31 cellular contexts compared by ENCODE assay signal in genomic region chr20:47762699-47763098, GRCh38. TPM values are rescaled to one million over a fixed set of nuclear protein-coding genes. Genes with fewer than 3 reads are reported as not detected.
DNase-seq lines count a peak whose midpoint lies in the region; ATAC-seq and TF ChIP-seq lines count a peak whose summit lies in the region.
"Had no signal": no experiment of that assay in that cellular context is flagged by ENCODE, and none has a peak within 500 bp of the region (broad histone marks: within the 10 kb centered on the region; RNA-seq: fewer than 3 reads in every experiment).

No MANE protein-coding gene starts in this region.

- H3K36me3 ChIP-seq in adrenal gland (replicated peaks in 1 of 2): no peaks in the 10 kb centered on the region
- H3K36me3 ChIP-seq in uterus: no peaks in the 10 kb centered on the region
- H3K36me3 ChIP-seq in esophagus squamous epithelium: peaks cover 0 to 76% (median 0%) of the 10 kb centered on the region in 3 donors
- no peaks in the 10 kb centered on the region for H3K36me3 ChIP-seq in upper lobe of left lung
- H3K36me3 ChIP-seq: prostate gland had no signal

- no peak for TF ChIP-seq EP300 in upper lobe of left lung (IDR thresholded peaks at IDR 0.05)

- H3K27ac ChIP-seq in adrenal gland: peak overlapping the region in 1 of 5 donors; percentile 5
- peak overlapping the region in 1 of 2 donors; percentile 1 for H3K27ac ChIP-seq in uterus
- no peak overlapping the region for H3K27ac ChIP-seq in esophagus squamous epithelium
- no peak overlapping the region for H3K27ac ChIP-seq in upper lobe of left lung
- H3K27ac ChIP-seq: prostate gland had no signal

- 29 to 45% (median 38%) methylated on average over 9 of the region's 9 CpGs for WGBS in adrenal gland, 4 donors
- WGBS in esophagus squamous epithelium, 2 donors: 38 to 45% methylated on average over 7 to 8 of the region's 9 CpGs
- WGBS in upper lobe of left lung, 2 donors: 53 to 75% methylated on average over 9 of the region's 9 CpGs

- H3K9me3 ChIP-seq in adrenal gland (replicated peaks in 1 of 3) (no peaks in the 10 kb centered on the region), uterus (no peaks in the 10 kb centered on the region), esophagus squamous epithelium (no peaks in the 10 kb centered on the region), upper lobe of left lung (no peaks in the 10 kb centered on the region)
- H3K9me3 ChIP-seq: mucosa of descending colon, prostate gland had no signal

- peak overlapping the region; percentile 68 for H3K4me3 Mint-ChIP-seq in glutamatergic neuron (ENCODE audit: unreplicated experiment)
- H3K4me3 Mint-ChIP-seq: activated CD8-positive, alpha-beta T cell treated with anti-CD3 and anti-CD28 coated beads for 36 hours; activated naive CD8-positive, alpha-beta T cell treated with anti-CD3 and anti-CD28 coated beads, Interleukin-2, amount 50 U/mL, for 24 hours; B cell; H9; neural crest cell had no signal

- TF ChIP-seq CTCF in adrenal gland (IDR thresholded peaks at IDR 0.05): no peak
- TF ChIP-seq CTCF in glutamatergic neuron (IDR thresholded peaks at IDR 0.05; ENCODE audit: partially characterized antibody, unreplicated experiment): no peak
- no peak for TF ChIP-seq CTCF in uterus (IDR thresholded peaks at IDR 0.05)
- no peak for TF ChIP-seq CTCF in esophagus squamous epithelium (IDR thresholded peaks at IDR 0.05)
- no peak for TF ChIP-seq CTCF in upper lobe of left lung (IDR thresholded peaks at IDR 0.05)

- intact Hi-C loops in left cardiac atrium (cut with DNase I): no loop called here
- intact Hi-C loops in Right ventricle myocardium superior (cut with DNase I): no loop called here
- intact Hi-C loops in adrenal gland (cut with DNase I): no loop called here
- intact Hi-C loops in uterus (cut with DNase I; ENCODE audit: low total_unique reads): no loop called here
- intact Hi-C loops in esophagus squamous epithelium (cut with DNase I): no loop called here

- peaks cover 7% of the 10 kb centered on the region for H3K9me3 Mint-ChIP-seq in glutamatergic neuron (ENCODE audit: unreplicated experiment)
- H3K9me3 Mint-ChIP-seq: activated CD8-positive, alpha-beta T cell treated with anti-CD3 and anti-CD28 coated beads for 36 hours; activated naive CD8-positive, alpha-beta T cell treated with anti-CD3 and anti-CD28 coated beads, Interleukin-2, amount 50 U/mL, for 24 hours; H9; neural crest cell had no signal

- peaks cover 28% of the 10 kb centered on the region for H3K4me1 Mint-ChIP-seq in glutamatergic neuron (ENCODE audit: low read depth, unreplicated experiment)
- H3K4me1 Mint-ChIP-seq: activated naive CD8-positive, alpha-beta T cell treated with anti-CD3 and anti-CD28 coated beads, Interleukin-2, amount 50 U/mL, for 24 hours; B cell had no signal

- peaks cover 0 to 7% of the 10 kb centered on the region in 2 donors for H3K4me1 ChIP-seq in adrenal gland (replicated peaks in 1 of 2)
- H3K4me1 ChIP-seq in uterus: peaks cover 0 to 3% of the 10 kb centered on the region in 2 donors
- peaks cover 0 to 33% (median 5%) of the 10 kb centered on the region in 3 donors for H3K4me1 ChIP-seq in esophagus squamous epithelium
- peaks cover 0 to 4% (median 0%) of the 10 kb centered on the region in 4 donors for H3K4me1 ChIP-seq in upper lobe of left lung
- H3K4me1 ChIP-seq: prostate gland had no signal

- H3K36me3 Mint-ChIP-seq in glutamatergic neuron (ENCODE audit: unreplicated experiment): no peaks in the 10 kb centered on the region

- H3K27ac Mint-ChIP-seq in glutamatergic neuron (ENCODE audit: unreplicated experiment): no peak overlapping the region
- H3K27ac Mint-ChIP-seq: activated CD8-positive, alpha-beta T cell treated with anti-CD3 and anti-CD28 coated beads for 36 hours; activated naive CD8-positive, alpha-beta T cell treated with anti-CD3 and anti-CD28 coated beads, Interleukin-2, amount 50 U/mL, for 24 hours; B cell had no signal

- no peak for TF ChIP-seq POLR2A in adrenal gland (IDR thresholded peaks at IDR 0.05)
- TF ChIP-seq POLR2A in uterus (IDR thresholded peaks at IDR 0.05): no peak
- no peak for TF ChIP-seq POLR2A in esophagus squamous epithelium (IDR thresholded peaks at IDR 0.05)
- no peak for TF ChIP-seq POLR2A in upper lobe of left lung (IDR thresholded peaks at IDR 0.05)

- H3K4me3 ChIP-seq in adrenal gland (no peak overlapping the region), uterus (no peak overlapping the region), esophagus squamous epithelium (no peak overlapping the region), upper lobe of left lung (no peak overlapping the region)
- H3K4me3 ChIP-seq: GM12878, mucosa of descending colon, prostate gland had no signal

- peaks cover 4% of the 10 kb centered on the region for H3K27me3 Mint-ChIP-seq in glutamatergic neuron (ENCODE audit: unreplicated experiment)

- no peaks in the 10 kb centered on the region for H3K27me3 ChIP-seq in adrenal gland
- H3K27me3 ChIP-seq in uterus: no peaks in the 10 kb centered on the region
- no peaks in the 10 kb centered on the region for H3K27me3 ChIP-seq in esophagus squamous epithelium
- H3K27me3 ChIP-seq in upper lobe of left lung: no peaks in the 10 kb centered on the region

- DNase-seq in left cardiac atrium (peak; percentile 36), Right ventricle myocardium superior (no peak), adrenal gland (peak in 5 of 7 donors; percentile 20 to 76 (median 44)), glutamatergic neuron (no peak), uterus (peak; percentile 37 to 38), esophagus squamous epithelium (lab: John Stamatoyannopoulos, UW) (no peak), upper lobe of left lung (no peak)
- DNase-seq: 8988T; activated CD4-positive, CD25-positive, alpha-beta regulatory T cell treated with anti-CD3 and anti-CD28 coated beads, Interleukin-2, amount 50 U/mL, for 72 hours; activated CD8-positive, alpha-beta T cell treated with anti-CD3 and anti-CD28 coated beads for 36 hours; activated gamma-delta T cell; activated naive CD8-positive, alpha-beta T cell treated with anti-CD3 and anti-CD28 coated beads, Interleukin-2, amount 50 U/mL, for 24 hours; DMS79 treated with DMSO at 0.1 percent for 48 hours; effector memory CD4-positive, alpha-beta T cell; erythroblast; H9; islet precursor cell; Karpas-422; NCI-H1048; NCI-H1930; NCI-H2227 treated with DMSO at 0.1 percent for 48 hours; NCI-H82; PC-3; T-helper 1 cell; trophoblast cell had no signal

- ATAC-seq in left cardiac atrium (no peak), Right ventricle myocardium superior (ENCODE audit: poor library complexity) (no peak), HG03095 (IDR thresholded peaks at IDR 0.05; ENCODE audit: unreplicated experiment) (no peak), upper lobe of left lung (ENCODE audit: low FRiP score in 2 of 2) (no peak)
- ATAC-seq: activated CD8-positive, alpha-beta T cell treated with anti-CD3 and anti-CD28 coated beads for 36 hours; activated naive CD8-positive, alpha-beta T cell treated with anti-CD3 and anti-CD28 coated beads, Interleukin-2, amount 50 U/mL, for 24 hours; GM12878; mucosa of descending colon; PC-3 had no signal

RNA-seq across cellular contexts. Expression of gene SULF2, which starts 22.6 kb away (rescaled TPM):
- total RNA-seq in left cardiac atrium (10 to 100 TPM; 37.2 to 55.1 TPM), Right ventricle myocardium superior (32.0 TPM), adrenal gland (10 to 100 TPM; 15.4 to 42.5 (median 30.9) TPM), glutamatergic neuron (ENCODE audit: unreplicated experiment) (97.8 TPM), uterus (100 to 1,000 TPM in 2 of 4 donors, 10 to 100 TPM in 2; 95.9 to 558 (median 213) TPM), esophagus squamous epithelium (100 to 1,000 TPM in 2 of 4 donors, 10 to 100 TPM in 2; 31.5 to 182 (median 94.4) TPM), upper lobe of left lung (10 to 100 TPM; 15.0 to 63.8 (median 21.7) TPM)
- 10 to 100 TPM; 13.5 to 30.2 (median 22.8) TPM for polyA plus RNA-seq in adrenal gland

Comparison
In these comparisons a context has a peak if more than half of its experiments do, and no peak if none do; other contexts are left out.
1. DNase-seq: peak in left cardiac atrium (single experiment), adrenal gland (5 of 7) and uterus (2 of 2); none in Right ventricle myocardium superior (single experiment), glutamatergic neuron (single experiment), esophagus squamous epithelium (single experiment) and upper lobe of left lung (0 of 2).